22 cellular contexts compared by ENCODE assay signal in genomic region chr7:11170863-11171568, GRCh38.
A peak's percentile ranks its signal among the peaks of the same experiment; 100 is the strongest.
DNase-seq lines count a peak whose midpoint lies in the region; ATAC-seq and TF ChIP-seq lines count a peak whose summit lies in the region.
"Had no signal": no experiment of that assay in that cellular context is flagged by ENCODE, and none has a peak within 500 bp of the region (broad histone marks: within the 10 kb centered on the region; RNA-seq: fewer than 3 reads in every experiment).

No MANE protein-coding gene starts in this region.

- no peak overlapping the region for H3K27ac Mint-ChIP-seq in Caco-2 (ENCODE audit: unreplicated experiment)
- H3K27ac Mint-ChIP-seq: activated CD4-positive, alpha-beta memory T cell treated with anti-CD3 and anti-CD28 coated beads for 36 hours; immature natural killer cell had no signal

- TF ChIP-seq POLR2A in heart left ventricle (IDR thresholded peaks at IDR 0.05) = no peak

- no peak overlapping the region for H3K27ac ChIP-seq in heart left ventricle
- peak overlapping the region; percentile 61 for H3K27ac ChIP-seq in subcutaneous abdominal adipose tissue (ENCODE audit: low read depth, low read length)
- H3K27ac ChIP-seq: esophagus squamous epithelium, lower lobe of right lung, RWPE1 had no signal

- H3K36me3 ChIP-seq in heart left ventricle (no peaks in the 10 kb centered on the region), subcutaneous abdominal adipose tissue (ENCODE audit: control insufficient read depth in 5 of 5, insufficient read depth in 5 of 5, low read length in 5 of 5) (no peaks in the 10 kb centered on the region), Caco-2 (ENCODE audit: control insufficient read depth, insufficient read depth, low read length) (no peaks in the 10 kb centered on the region)
- H3K36me3 ChIP-seq: esophagus squamous epithelium, lower lobe of right lung had no signal

- H3K4me3 Mint-ChIP-seq in Caco-2 (ENCODE audit: unreplicated experiment) = no peak overlapping the region
- H3K4me3 Mint-ChIP-seq: activated CD4-positive, alpha-beta memory T cell treated with anti-CD3 and anti-CD28 coated beads for 36 hours; immature natural killer cell had no signal

- no peak for DNase-seq in Right ventricle myocardium superior
- DNase-seq in heart left ventricle = no peak
- peak; percentile 14 for DNase-seq in NCI-H446 treated with DMSO at 0.1 percent for 48 hours (lab: John Stamatoyannopoulos, UW)
- DNase-seq in cerebellum (ENCODE audit: low spot score) = peak; percentile 5
- no peak for DNase-seq in Caco-2
- no peak for DNase-seq in SIG-M5 treated with dmso at 0.1 percent for 504 hours (lab: John Stamatoyannopoulos, UW; ENCODE audit: unreplicated experiment)
- DNase-seq in glomerular visceral epithelial cell (ENCODE audit: extremely low spot score) = no peak
- DNase-seq: activated CD4-positive, alpha-beta memory T cell treated with anti-CD3 and anti-CD28 coated beads for 36 hours; activated T-cell treated with anti-CD3 and anti-CD28 coated beads, Interleukin-2, amount 50 U/mL, for 48 hours; EL; esophagus squamous epithelium; heart right ventricle; immature natural killer cell; Kasumi-1; lower lobe of right lung; NCI-H1417 treated with DMSO at 0.1 percent for 48 hours; NCI-H226; NK-92 treated with Interleukin-12 subunit alpha and Interleukin-12 subunit beta, amount 100 ng/mL, for 24 hours; stimulated activated CD4-positive, alpha-beta T cell treated with anti-CD3 and anti-CD28 coated beads, Interleukin-2, amount 100 ng/mL, for 24 hours; SW 1271 had no signal

- ATAC-seq in Right ventricle myocardium superior (ENCODE audit: poor library complexity) (peak; percentile 68), heart left ventricle (no peak)

- no peaks in the 10 kb centered on the region for H3K27me3 Mint-ChIP-seq in Caco-2 (ENCODE audit: insufficient read depth, unreplicated experiment)
- H3K27me3 Mint-ChIP-seq: activated CD4-positive, alpha-beta memory T cell treated with anti-CD3 and anti-CD28 coated beads for 36 hours had no signal

- H3K4me3 ChIP-seq in heart left ventricle = no peak overlapping the region
- no peak overlapping the region for H3K4me3 ChIP-seq in subcutaneous abdominal adipose tissue (ENCODE audit: low read depth in 1 of 5, low read length in 5 of 5)
- H3K4me3 ChIP-seq in Caco-2 (ENCODE audit: low read depth, low read length) = no peak overlapping the region
- H3K4me3 ChIP-seq: esophagus squamous epithelium, heart right ventricle, lower lobe of right lung had no signal

- 90 to 95% (median 92%) methylated on average over 4 of the region's 4 CpGs for WGBS in heart left ventricle, 4 donors

- no TSS peak for BruUV-seq in Caco-2 (replicated peaks; lab: Mats Ljungman, UMichigan)

- H3K27me3 ChIP-seq in heart left ventricle (no peaks in the 10 kb centered on the region), subcutaneous abdominal adipose tissue (ENCODE audit: control insufficient read depth in 5 of 5, insufficient read depth in 4 of 5, low read length in 5 of 5) (no peaks in the 10 kb centered on the region), Caco-2 (replicated peaks; ENCODE audit: control insufficient read depth, insufficient read depth, low read length) (no peaks in the 10 kb centered on the region)
- H3K27me3 ChIP-seq: esophagus squamous epithelium, heart right ventricle had no signal

- H3K9me3 ChIP-seq in heart left ventricle = no peaks in the 10 kb centered on the region
- H3K9me3 ChIP-seq in subcutaneous abdominal adipose tissue (ENCODE audit: control insufficient read depth in 5 of 5, low read length in 5 of 5) = no peaks in the 10 kb centered on the region
- H3K9me3 ChIP-seq in Caco-2 = no peaks in the 10 kb centered on the region
- H3K9me3 ChIP-seq: esophagus squamous epithelium, heart right ventricle, lower lobe of right lung had no signal

- intact Hi-C loops in Right ventricle myocardium superior (cut with DNase I) (no loop called here), heart left ventricle (cut with DNase I) (no loop called here), Caco-2 (cut with micrococcal nuclease; ENCODE audit: unreplicated experiment) (no loop called here)

- peaks cover 0 to 12% (median 0%) of the 10 kb centered on the region in 12 donors for H3K4me1 ChIP-seq in heart left ventricle
- H3K4me1 ChIP-seq in subcutaneous abdominal adipose tissue (ENCODE audit: control insufficient read depth in 5 of 5, insufficient read depth in 5 of 5, low read length in 5 of 5) = peaks cover 0 to 19% (median 6%) of the 10 kb centered on the region in 5 donors
- no peaks in the 10 kb centered on the region for H3K4me1 ChIP-seq in Caco-2
- H3K4me1 ChIP-seq: esophagus squamous epithelium, lower lobe of right lung had no signal

- no peak for TF ChIP-seq CTCF in heart left ventricle (IDR thresholded peaks at IDR 0.05)
- no peak for TF ChIP-seq CTCF in Caco-2 (IDR thresholded peaks at IDR 0.05; ENCODE audit: insufficient read depth in 1 of 2, low read depth in 1 of 2, low read length in 1 of 2, severe bottlenecking in 1 of 2, unreplicated experiment in 1 of 2)

- POLR2A ChIA-PET in Caco-2 (lab: Charles Lee) = no interaction called here

- no peaks in the 10 kb centered on the region for H3K36me3 Mint-ChIP-seq in Caco-2 (ENCODE audit: insufficient read depth, unreplicated experiment)
- H3K36me3 Mint-ChIP-seq: immature natural killer cell had no signal

- no peak overlapping the region for H3K9ac ChIP-seq in subcutaneous abdominal adipose tissue (ENCODE audit: low read length in 5 of 5)

- H3K9me3 Mint-ChIP-seq in Caco-2 (ENCODE audit: unreplicated experiment) = no peaks in the 10 kb centered on the region
- H3K9me3 Mint-ChIP-seq: activated CD4-positive, alpha-beta memory T cell treated with anti-CD3 and anti-CD28 coated beads for 36 hours; immature natural killer cell had no signal

- H3K4me1 Mint-ChIP-seq in Caco-2 (ENCODE audit: low read depth, unreplicated experiment) = no peaks in the 10 kb centered on the region
- H3K4me1 Mint-ChIP-seq: immature natural killer cell had no signal

- CTCF ChIA-PET in Caco-2 (lab: Charles Lee) = no interaction called here

Comparison
In these comparisons a context has a peak if more than half of its experiments do, and no peak if none do; other contexts are left out.
1. DNase-seq: peak in NCI-H446 treated with DMSO at 0.1 percent for 48 hours (single experiment) and cerebellum (single experiment); none in Right ventricle myocardium superior (single experiment), heart left ventricle (0 of 5), Caco-2 (0 of 2), SIG-M5 treated with dmso at 0.1 percent for 504 hours (single experiment) and glomerular visceral epithelial cell (single experiment).